ENCODE assay signal across 17 cellular contexts in the genomic region with DNA sequence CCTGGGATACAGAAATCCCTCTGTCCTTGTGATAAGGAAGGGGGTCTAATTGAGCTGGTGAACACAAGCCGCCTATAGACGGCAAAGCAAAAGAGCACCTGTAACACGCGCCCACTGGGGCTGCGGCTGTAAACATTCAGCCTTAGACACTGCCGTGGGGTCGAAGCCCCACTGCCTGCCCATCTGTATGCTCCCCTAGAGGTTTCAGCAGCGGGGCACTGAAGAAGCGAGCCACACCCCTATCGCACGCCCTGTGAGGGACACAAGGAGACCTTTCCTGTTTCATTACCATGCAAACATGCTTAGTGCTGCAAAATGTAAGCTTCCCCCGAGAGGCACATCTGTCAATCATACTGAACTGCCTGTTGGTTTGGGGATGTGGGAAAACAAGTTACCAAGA.
DNase-seq lines count a peak whose midpoint lies in the region; ATAC-seq, FAIRE-seq and TF ChIP-seq lines count a peak whose summit lies in the region.
"Had no signal": no experiment of that assay in that cellular context is flagged by ENCODE, and none has a peak within 500 bp of the region (broad histone marks: within the 10 kb centered on the region; RNA-seq: fewer than 3 reads in every experiment).

No MANE protein-coding gene starts in this region.

- WGBS in heart right ventricle, 2 donors: 94 to 95% methylated on average over 12 of the region's 12 CpGs

- POLR2A ChIA-PET in PC-3 (lab: Charles Lee; ENCODE audit: unreplicated experiment): interaction anchor here (0.6 to 1.7 kb wide), 4 partner anchors 8 to 63 kb away, joined by 3 to 23 read pairs (median 4); no protein-coding TSS in a partner anchor
- POLR2A ChIA-PET in naive thymus-derived CD4-positive, alpha-beta T cell (lab: Charles Lee): no interaction called here

- H3K9me3 Mint-ChIP-seq in stimulated activated naive CD8-positive, alpha-beta T cell treated with anti-CD3 and anti-CD28 coated beads, Interleukin-15, amount 100 ng/mL, for 72 hours: peaks cover 14 to 17% of the 10 kb centered on the region in 2 donors
- peaks cover 0 to 14% (median 4%) of the 10 kb centered on the region in 11 donors for H3K9me3 Mint-ChIP-seq in naive thymus-derived CD4-positive, alpha-beta T cell

- H4K20me1 ChIP-seq in PC-3 (ENCODE audit: low read length): no peaks in the 10 kb centered on the region

- H3K27ac Mint-ChIP-seq in stimulated activated naive CD8-positive, alpha-beta T cell treated with anti-CD3 and anti-CD28 coated beads, Interleukin-15, amount 100 ng/mL, for 72 hours: peak overlapping the region in 1 of 2 donors; percentile 85
- peak overlapping the region in 4 of 9 donors; percentile 25 to 63 (median 51) for H3K27ac Mint-ChIP-seq in naive thymus-derived CD4-positive, alpha-beta T cell
- H3K27ac Mint-ChIP-seq: B cell had no signal

- no peaks in the 10 kb centered on the region for H3K9me3 ChIP-seq in heart right ventricle
- H3K9me3 ChIP-seq in PC-3 (ENCODE audit: low read length): no peaks in the 10 kb centered on the region
- H3K9me3 ChIP-seq in naive thymus-derived CD4-positive, alpha-beta T cell (ENCODE audit: control insufficient read depth in 2 of 3, low read length in 3 of 3): no peaks in the 10 kb centered on the region

- H3F3A ChIP-seq in PC-3 (ENCODE audit: low read length, unreplicated experiment): peaks cover 54% of the 10 kb centered on the region

- no peak for ATAC-seq in heart right ventricle
- no peak for ATAC-seq in Right ventricle myocardium inferior
- ATAC-seq in PC-3: peak; percentile 26
- peak; percentile 28 for ATAC-seq in stimulated activated naive CD8-positive, alpha-beta T cell treated with anti-CD3 and anti-CD28 coated beads, Interleukin-15, amount 100 ng/mL, for 72 hours
- no peak for ATAC-seq in naive thymus-derived CD4-positive, alpha-beta T cell

- H3K9ac ChIP-seq in PC-3 (ENCODE audit: low read length): peak overlapping the region; percentile 72

- H3K36me3 ChIP-seq in heart right ventricle (peaks cover 0 to 100% (median 66%) of the 10 kb centered on the region in 9 donors), PC-3 (ENCODE audit: low read depth, low read length) (peaks cover 79% of the 10 kb centered on the region), bronchial epithelial cell (ENCODE audit: control insufficient read depth, insufficient read depth, low read length) (peaks cover 2% of the 10 kb centered on the region)
- H3K36me3 ChIP-seq in naive thymus-derived CD4-positive, alpha-beta T cell (ENCODE audit: control insufficient read depth in 2 of 3, insufficient read depth in 3 of 3, low read length in 3 of 3): no peaks in the 10 kb centered on the region

- no peaks in the 10 kb centered on the region for H3K9me2 ChIP-seq in PC-3 (replicated peaks; ENCODE audit: low read length)

- TF ChIP-seq CTCF in heart right ventricle (IDR thresholded peaks at IDR 0.05) (no peak), PC-3 (conservative IDR thresholded peaks at IDR 0.05; ENCODE audit: low read depth, low read length) (no peak), bronchial epithelial cell (IDR thresholded peaks at IDR 0.05; ENCODE audit: insufficient read depth, low read length, severe bottlenecking) (no peak)

- peaks cover 0 to 9% (median 4%) of the 10 kb centered on the region in 5 donors for H3K36me3 Mint-ChIP-seq in naive thymus-derived CD4-positive, alpha-beta T cell

- intact Hi-C loops in heart right ventricle (cut with DNase I) (no loop called here), Right ventricle myocardium inferior (cut with DNase I) (no loop called here), PC-3 (cut with micrococcal nuclease) (loop anchor here (1.0 to 2.0 kb wide), 5 partner anchors 14 to 242 kb away; no protein-coding TSS in a partner anchor)
- intact Hi-C loops in naive thymus-derived CD4-positive, alpha-beta T cell (cut with micrococcal nuclease): no loop called here

- no peaks in the 10 kb centered on the region for H3K27me3 ChIP-seq in heart right ventricle
- H3K27me3 ChIP-seq in PC-3 (ENCODE audit: low read length): no peaks in the 10 kb centered on the region
- no peaks in the 10 kb centered on the region for H3K27me3 ChIP-seq in bronchial epithelial cell (ENCODE audit: control insufficient read depth, insufficient read depth, low read length)
- H3K27me3 ChIP-seq in naive thymus-derived CD4-positive, alpha-beta T cell (ENCODE audit: control insufficient read depth in 2 of 2, insufficient read depth in 2 of 2, low read length in 2 of 2): no peaks in the 10 kb centered on the region
- H3K27me3 ChIP-seq: foreskin keratinocyte had no signal

- H3K4me1 ChIP-seq in heart right ventricle: peaks cover 2 to 89% (median 62%) of the 10 kb centered on the region in 9 donors
- H3K4me1 ChIP-seq in PC-3 (ENCODE audit: insufficient read depth, low read length): peaks cover 77% of the 10 kb centered on the region
- peaks cover 21 to 27% of the 10 kb centered on the region in 2 donors for H3K4me1 ChIP-seq in naive thymus-derived CD4-positive, alpha-beta T cell (ENCODE audit: control insufficient read depth in 2 of 2, insufficient read depth in 2 of 2, low read length in 2 of 2)

- no peak overlapping the region for H3K4me3 ChIP-seq in heart right ventricle
- H3K4me3 ChIP-seq in PC-3 (ENCODE audit: low read length): peak overlapping the region; percentile 6
- H3K4me3 ChIP-seq in bronchial epithelial cell (ENCODE audit: low read depth, low read length): no peak overlapping the region
- no peak overlapping the region for H3K4me3 ChIP-seq in naive thymus-derived CD4-positive, alpha-beta T cell (ENCODE audit: low read length)

- CTCF ChIA-PET in PC-3 (lab: Charles Lee): interaction anchor here (0.6 to 2.5 kb wide), 4 partner anchors 20 to 124 kb away, joined by 3 to 31 read pairs (median 5); no protein-coding TSS in a partner anchor
- CTCF ChIA-PET in naive thymus-derived CD4-positive, alpha-beta T cell (lab: Charles Lee): no interaction called here

- no peak for DNase-seq in heart right ventricle
- DNase-seq in Right ventricle myocardium inferior (ENCODE audit: missing footprints): no peak
- DNase-seq in PC-3: no peak
- no peak for DNase-seq in bronchial epithelial cell (ENCODE audit: low read depth)
- no peak for DNase-seq in stimulated activated naive CD8-positive, alpha-beta T cell treated with anti-CD3 and anti-CD28 coated beads, Interleukin-15, amount 100 ng/mL, for 72 hours
- DNase-seq in naive thymus-derived CD4-positive, alpha-beta T cell: no peak
- DNase-seq in GF-D8 (lab: John Stamatoyannopoulos, UW): no peak
- DNase-seq: activated CD4-positive, alpha-beta T cell treated with anti-CD3 and anti-CD28 coated beads for 1 hour; activated gamma-delta T cell treated with Interleukin-2 at 50 U/mL for 16 hours; effector memory CD4-positive, alpha-beta T cell; GOT3; MM.1S; NCI-H774; Right ventricle myocardium superior; trophoblast cell had no signal

- H3K27ac ChIP-seq in heart right ventricle: peak overlapping the region in 7 of 10 donors; percentile 26 to 90 (median 59)
- peak overlapping the region; percentile 65 for H3K27ac ChIP-seq in PC-3 (ENCODE audit: low read length)
- H3K27ac ChIP-seq in naive thymus-derived CD4-positive, alpha-beta T cell (ENCODE audit: low read depth, low read length): no peak overlapping the region

- H3K4me3 Mint-ChIP-seq in stimulated activated naive CD8-positive, alpha-beta T cell treated with anti-CD3 and anti-CD28 coated beads, Interleukin-15, amount 100 ng/mL, for 72 hours: peak overlapping the region; percentile 52 to 78
- H3K4me3 Mint-ChIP-seq in naive thymus-derived CD4-positive, alpha-beta T cell: peak overlapping the region in 1 of 10 donors; percentile 1
- H3K4me3 Mint-ChIP-seq: B cell had no signal

- TSS peak; percentile 30 for BruUV-seq in PC-3 (replicated peaks; lab: Mats Ljungman, UMichigan)

- H3K27me3 Mint-ChIP-seq in stimulated activated naive CD8-positive, alpha-beta T cell treated with anti-CD3 and anti-CD28 coated beads, Interleukin-15, amount 100 ng/mL, for 72 hours: no peaks in the 10 kb centered on the region
- peaks cover 0 to 42% (median 0%) of the 10 kb centered on the region in 5 donors for H3K27me3 Mint-ChIP-seq in naive thymus-derived CD4-positive, alpha-beta T cell

- H3K79me2 ChIP-seq in PC-3 (ENCODE audit: low read length): peaks cover 71% of the 10 kb centered on the region

- peak; percentile 83 for FAIRE-seq in bronchial epithelial cell (lab: Jason Lieb, UNC)

- peak overlapping the region; percentile 1; the same call in 1 of the 2 replicates for H2AFZ ChIP-seq in PC-3 (ENCODE audit: low read length)

- peak overlapping the region; percentile 49 for H3K4me2 ChIP-seq in PC-3 (ENCODE audit: low read length)

- peaks cover 78% of the 10 kb centered on the region for H3K4me1 Mint-ChIP-seq in stimulated activated naive CD8-positive, alpha-beta T cell treated with anti-CD3 and anti-CD28 coated beads, Interleukin-15, amount 100 ng/mL, for 72 hours
- peaks cover 21 to 59% (median 45%) of the 10 kb centered on the region in 7 donors for H3K4me1 Mint-ChIP-seq in naive thymus-derived CD4-positive, alpha-beta T cell
- H3K4me1 Mint-ChIP-seq: B cell had no signal

Comparison
In these comparisons a context has a peak if more than half of its experiments do, and no peak if none do; other contexts are left out.
1. ATAC-seq: peak in PC-3 (single experiment) and stimulated activated naive CD8-positive, alpha-beta T cell treated with anti-CD3 and anti-CD28 coated beads, Interleukin-15, amount 100 ng/mL, for 72 hours (single experiment); none in heart right ventricle (0 of 8), Right ventricle myocardium inferior (single experiment) and naive thymus-derived CD4-positive, alpha-beta T cell (single experiment).